20 cellular contexts compared by ENCODE assay signal in the genomic region with DNA sequence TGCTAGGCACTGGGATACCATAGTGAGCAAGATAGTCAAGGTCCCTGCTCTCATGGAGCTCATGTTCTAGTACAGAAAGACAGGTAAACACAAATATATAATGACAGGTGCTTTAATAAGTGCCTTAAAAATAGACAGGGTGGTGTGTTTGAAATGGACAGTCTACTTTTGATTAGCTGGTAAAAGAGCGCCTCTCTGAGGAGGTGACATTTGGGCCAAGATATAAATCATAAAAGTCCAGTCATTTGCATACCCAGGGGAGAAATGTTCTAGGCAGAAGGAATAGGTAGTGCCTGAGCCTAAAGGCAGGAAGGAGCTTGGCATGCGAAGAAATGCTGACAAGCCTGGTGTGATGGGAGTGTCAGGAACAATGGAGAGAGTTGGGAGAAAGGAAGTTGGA.
DNase-seq lines count a peak whose midpoint lies in the region; ATAC-seq, FAIRE-seq and TF ChIP-seq lines count a peak whose summit lies in the region.
"Had no signal": no experiment of that assay in that cellular context is flagged by ENCODE, and none has a peak within 500 bp of the region (broad histone marks: within the 10 kb centered on the region; RNA-seq: fewer than 3 reads in every experiment).

No MANE protein-coding gene starts in this region.

- H4K20me1 ChIP-seq in HCT116 (ENCODE audit: insufficient read depth), result no peaks in the 10 kb centered on the region
- no peaks in the 10 kb centered on the region for H4K20me1 ChIP-seq in astrocyte (ENCODE audit: insufficient read depth, low read length)

- H3K9me3 Mint-ChIP-seq in astrocyte (ENCODE audit: unreplicated experiment), result peaks cover 1% of the 10 kb centered on the region
- H3K9me3 Mint-ChIP-seq in chondrocyte (ENCODE audit: low read depth), result peaks cover 13% of the 10 kb centered on the region
- H3K9me3 Mint-ChIP-seq: CD4-positive, alpha-beta T cell; GM23338; HFFc6 had no signal

- no peaks in the 10 kb centered on the region for H3K36me3 ChIP-seq in HCT116 (ENCODE audit: control insufficient read depth in 1 of 2, insufficient read depth in 2 of 2, low read length in 2 of 2)
- H3K36me3 ChIP-seq in astrocyte (ENCODE audit: insufficient read depth, low read length), result no peaks in the 10 kb centered on the region

- H3K9me3 ChIP-seq in HCT116 (ENCODE audit: control insufficient read depth in 1 of 2, insufficient read depth in 1 of 2, low read depth in 1 of 2, low read length in 2 of 2) (no peaks in the 10 kb centered on the region), astrocyte (ENCODE audit: insufficient read depth, low read depth, low read length) (no peaks in the 10 kb centered on the region)
- H3K9me3 ChIP-seq: Caco-2 had no signal

- H3K4me3 ChIP-seq in HCT116 (replicated peaks in 1 of 2; ENCODE audit: low read depth in 1 of 2, low read length in 2 of 2), result no peak overlapping the region
- H3K4me3 ChIP-seq in astrocyte (ENCODE audit: insufficient read depth, low read depth, low read length), result no peak overlapping the region
- H3K4me3 ChIP-seq: GM23338 had no signal

- RAD21 ChIA-PET in HCT116 (lab: Charles Lee; ENCODE audit: low non-redundant PET in 1 of 2, low total read pairs in 2 of 2, uncharacterized antibody in 2 of 2, unreplicated experiment in 2 of 2), result no interaction called here

- H3K4me1 ChIP-seq in HCT116 (ENCODE audit: control insufficient read depth in 1 of 2, insufficient read depth in 2 of 2, low read length in 2 of 2) (no peaks in the 10 kb centered on the region), astrocyte (ENCODE audit: insufficient read depth, low read length) (no peaks in the 10 kb centered on the region)
- H3K4me1 ChIP-seq: Caco-2 had no signal

- H3K27ac ChIP-seq in HCT116 (ENCODE audit: low read depth, low read length) (no peak overlapping the region), astrocyte (ENCODE audit: low read depth, low read length) (no peak overlapping the region)
- H3K27ac ChIP-seq: C4-2B, HL-60 had no signal

- H3K79me2 ChIP-seq in HCT116 (ENCODE audit: insufficient read depth, low read length), result no peaks in the 10 kb centered on the region
- no peaks in the 10 kb centered on the region for H3K79me2 ChIP-seq in astrocyte (ENCODE audit: insufficient read depth, low read length)

- TF ChIP-seq POLR2A in HCT116 (IDR thresholded peaks at IDR 0.05; ENCODE audit: borderline replicate concordance, extremely low read depth, insufficient read depth, insufficient read length), result no peak

- ATAC-seq in HCT116, result no peak
- ATAC-seq: GM23338 had no signal

- intact Hi-C loops in HCT116 (cut with micrococcal nuclease), result loop anchor here (10.0 kb wide), 1 partner anchor 185 kb away; no protein-coding TSS in a partner anchor

- H3K36me3 Mint-ChIP-seq in astrocyte (ENCODE audit: low read depth, unreplicated experiment) (no peaks in the 10 kb centered on the region), chondrocyte (ENCODE audit: low read depth) (no peaks in the 10 kb centered on the region)

- H3K4me2 ChIP-seq in HCT116 (ENCODE audit: low read length) (no peak overlapping the region), astrocyte (ENCODE audit: low read length) (no peak overlapping the region)
- H3K4me2 ChIP-seq: GM23338 had no signal

- CTCF ChIA-PET in HCT116 (lab: Charles Lee), result no interaction called here

- no peak overlapping the region for H2AFZ ChIP-seq in HCT116 (ENCODE audit: low read depth, low read length, poor library complexity, severe bottlenecking)
- no peak overlapping the region for H2AFZ ChIP-seq in astrocyte (ENCODE audit: low read depth, low read length)
- H2AFZ ChIP-seq: GM23338 had no signal

- no peak overlapping the region for H3K9ac ChIP-seq in HCT116 (ENCODE audit: low read length)
- H3K9ac ChIP-seq in astrocyte (ENCODE audit: low read length), result no peak overlapping the region

- H3K4me3 Mint-ChIP-seq in astrocyte (ENCODE audit: unreplicated experiment), result no peak overlapping the region
- no peak overlapping the region for H3K4me3 Mint-ChIP-seq in chondrocyte (ENCODE audit: unreplicated experiment)
- H3K4me3 Mint-ChIP-seq: CD4-positive, alpha-beta T cell; GM23338; HFFc6 had no signal

- peak; percentile 43; the same call in 1 of the 2 replicates for TF ChIP-seq RAD21 in HCT116 (IDR thresholded peaks at IDR 0.05; ENCODE audit: low read depth)

- H3K4me1 Mint-ChIP-seq in astrocyte (ENCODE audit: low read depth, unreplicated experiment) (no peaks in the 10 kb centered on the region), chondrocyte (ENCODE audit: low read depth) (no peaks in the 10 kb centered on the region)

- FAIRE-seq in astrocyte (lab: Jason Lieb, UNC), result peak; percentile 94
- FAIRE-seq: A204.1, D721Med, H54 had no signal

- DNase-seq in HCT116 (ENCODE audit: low read depth, low spot score), result no peak
- DNase-seq in NCI-H69 (lab: John Stamatoyannopoulos, UW), result peak; percentile 5
- no peak for DNase-seq in astrocyte (ENCODE audit: low read depth)
- peak; percentile 3 for DNase-seq in kidney tubule cell (ENCODE audit: low spot score)
- no peak for DNase-seq in activated naive CD4-positive, alpha-beta T cell treated with anti-CD3 and anti-CD28 coated beads, Interleukin-2, amount 50 U/mL, for 16 hours
- DNase-seq in glomerular visceral epithelial cell (ENCODE audit: extremely low spot score), result no peak
- DNase-seq in chondrocyte (ENCODE audit: low spot score), result no peak
- DNase-seq: AML-193; Caco-2; CD4-positive, alpha-beta T cell; DMS79 treated with DMSO at 0.1 percent for 48 hours; GF-D8; HCEC 1CT; HFFc6 had no signal

- H3K27ac Mint-ChIP-seq in astrocyte (ENCODE audit: unreplicated experiment), result no peak overlapping the region
- H3K27ac Mint-ChIP-seq in chondrocyte (ENCODE audit: unreplicated experiment), result no peak overlapping the region
- H3K27ac Mint-ChIP-seq: CD4-positive, alpha-beta T cell; GM23338; HFFc6 had no signal

- H3K9me2 ChIP-seq in HCT116 (ENCODE audit: insufficient read depth), result no peaks in the 10 kb centered on the region

- POLR2A ChIA-PET in HCT116 (lab: Charles Lee), result no interaction called here

- H3K27me3 Mint-ChIP-seq in astrocyte (ENCODE audit: low read depth, unreplicated experiment), result no peaks in the 10 kb centered on the region
- peaks cover 2% of the 10 kb centered on the region for H3K27me3 Mint-ChIP-seq in chondrocyte (ENCODE audit: low read depth)

- H3K27me3 ChIP-seq in HCT116 (ENCODE audit: insufficient read depth, low read length) (no peaks in the 10 kb centered on the region), astrocyte (ENCODE audit: insufficient read depth, low read length) (no peaks in the 10 kb centered on the region)

- TF ChIP-seq CTCF in HCT116 (IDR thresholded peaks at IDR 0.05 in 2 of 3, conservative IDR thresholded peaks at IDR 0.05 in 1 of 3; ENCODE audit: borderline replicate concordance in 1 of 3, insufficient read depth in 1 of 3, low read depth in 2 of 3, low read length in 2 of 3) (peak in 1 of 3 experiments; percentile 16; a peak in 1 of 6 replicates), astrocyte (IDR thresholded peaks at IDR 0.05; ENCODE audit: insufficient read depth, low read depth, low read length) (no peak), chondrocyte (IDR thresholded peaks at IDR 0.05) (no peak)

- no TSS peak for BruUV-seq in HCT116 (replicated peaks; lab: Mats Ljungman, UMichigan)

TF ChIP-seq in HCT116, 20 proteins besides CTCF, POLR2A, EP300 and RAD21:
- TF ChIP-seq, protein P1, sequence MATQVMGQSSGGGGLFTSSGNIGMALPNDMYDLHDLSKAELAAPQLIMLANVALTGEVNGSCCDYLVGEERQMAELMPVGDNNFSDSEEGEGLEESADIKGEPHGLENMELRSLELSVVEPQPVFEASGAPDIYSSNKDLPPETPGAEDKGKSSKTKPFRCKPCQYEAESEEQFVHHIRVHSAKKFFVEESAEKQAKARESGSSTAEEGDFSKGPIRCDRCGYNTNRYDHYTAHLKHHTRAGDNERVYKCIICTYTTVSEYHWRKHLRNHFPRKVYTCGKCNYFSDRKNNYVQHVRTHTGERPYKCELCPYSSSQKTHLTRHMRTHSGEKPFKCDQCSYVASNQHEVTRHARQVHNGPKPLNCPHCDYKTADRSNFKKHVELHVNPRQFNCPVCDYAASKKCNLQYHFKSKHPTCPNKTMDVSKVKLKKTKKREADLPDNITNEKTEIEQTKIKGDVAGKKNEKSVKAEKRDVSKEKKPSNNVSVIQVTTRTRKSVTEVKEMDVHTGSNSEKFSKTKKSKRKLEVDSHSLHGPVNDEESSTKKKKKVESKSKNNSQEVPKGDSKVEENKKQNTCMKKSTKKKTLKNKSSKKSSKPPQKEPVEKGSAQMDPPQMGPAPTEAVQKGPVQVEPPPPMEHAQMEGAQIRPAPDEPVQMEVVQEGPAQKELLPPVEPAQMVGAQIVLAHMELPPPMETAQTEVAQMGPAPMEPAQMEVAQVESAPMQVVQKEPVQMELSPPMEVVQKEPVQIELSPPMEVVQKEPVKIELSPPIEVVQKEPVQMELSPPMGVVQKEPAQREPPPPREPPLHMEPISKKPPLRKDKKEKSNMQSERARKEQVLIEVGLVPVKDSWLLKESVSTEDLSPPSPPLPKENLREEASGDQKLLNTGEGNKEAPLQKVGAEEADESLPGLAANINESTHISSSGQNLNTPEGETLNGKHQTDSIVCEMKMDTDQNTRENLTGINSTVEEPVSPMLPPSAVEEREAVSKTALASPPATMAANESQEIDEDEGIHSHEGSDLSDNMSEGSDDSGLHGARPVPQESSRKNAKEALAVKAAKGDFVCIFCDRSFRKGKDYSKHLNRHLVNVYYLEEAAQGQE (IDR thresholded peaks at IDR 0.05; ENCODE audit: low read depth), result no peak
- TF ChIP-seq YY1 (IDR thresholded peaks at IDR 0.05; ENCODE audit: extremely low read depth, insufficient replicate concordance, low read depth, low read length), result no peak
- TF ChIP-seq SRF (IDR thresholded peaks at IDR 0.05; ENCODE audit: low read depth), result no peak
- no peak for TF ChIP-seq EGR1 (IDR thresholded peaks at IDR 0.05; ENCODE audit: low read depth)
- no peak for TF ChIP-seq EZH2 (IDR thresholded peaks at IDR 0.05)
- TF ChIP-seq FOSL1 (IDR thresholded peaks at IDR 0.05; ENCODE audit: low read depth), result no peak
- TF ChIP-seq MAX (IDR thresholded peaks at IDR 0.05), result no peak
- no peak for TF ChIP-seq ELF1 (IDR thresholded peaks at IDR 0.05; ENCODE audit: borderline replicate concordance, low read depth)
- no peak for TF ChIP-seq CBX3 (IDR thresholded peaks at IDR 0.05; ENCODE audit: low read depth)
- no peak for TF ChIP-seq CEBPB (IDR thresholded peaks at IDR 0.05; ENCODE audit: low read depth)
- no peak for TF ChIP-seq ZFX (IDR thresholded peaks at IDR 0.05)
- TF ChIP-seq POLR2AphosphoS5 (IDR thresholded peaks at IDR 0.05; ENCODE audit: low read depth, low read length), result no peak

Comparison
In these comparisons a context has a peak if more than half of its experiments do, and no peak if none do; other contexts are left out.
1. DNase-seq: peak in NCI-H69 (single experiment) and kidney tubule cell (single experiment); none in HCT116 (single experiment), astrocyte (single experiment), activated naive CD4-positive, alpha-beta T cell treated with anti-CD3 and anti-CD28 coated beads, Interleukin-2, amount 50 U/mL, for 16 hours (single experiment), glomerular visceral epithelial cell (single experiment) and chondrocyte (single experiment).